Comparison of ENCODE assay signal across 21 cellular contexts in the genomic region with DNA sequence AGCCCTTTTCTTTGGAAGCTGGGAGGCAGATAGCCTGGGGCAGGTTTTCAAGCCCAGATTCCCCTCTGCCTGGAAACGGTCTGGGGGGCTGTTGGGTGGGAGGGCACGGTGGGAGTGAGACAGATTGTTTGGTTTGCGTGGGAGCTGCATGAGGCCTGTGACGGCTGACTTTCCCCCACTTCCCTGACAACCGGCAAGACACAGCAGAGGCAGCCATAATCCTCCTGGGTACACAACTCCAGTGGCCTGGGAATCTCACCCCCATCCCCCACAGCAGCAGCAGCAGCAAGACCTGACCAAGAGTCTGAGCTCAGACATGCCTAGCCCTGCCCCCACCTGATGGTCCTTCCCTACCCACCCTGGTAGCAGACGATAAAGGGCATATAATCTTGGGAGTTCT. TPM values are rescaled to one million over a fixed set of nuclear protein-coding genes. Genes with fewer than 3 reads are reported as not detected.
A peak's percentile ranks its signal among the peaks of the same experiment; 100 is the strongest.
DNase-seq lines count a peak whose midpoint lies in the region; ATAC-seq and TF ChIP-seq lines count a peak whose summit lies in the region.
"Had no signal": no experiment of that assay in that cellular context is flagged by ENCODE, and none has a peak within 500 bp of the region (broad histone marks: within the 10 kb centered on the region; RNA-seq: fewer than 3 reads in every experiment).

No MANE protein-coding gene starts in this region.

- peak overlapping the region in 1 of 2 experiments; percentile 6 for H3K18ac ChIP-seq in mesenchymal stem cell (ENCODE audit: low read depth in 1 of 2, low read length in 2 of 2)
- no peak overlapping the region for H3K18ac ChIP-seq in neuronal stem cell (ENCODE audit: low read length)

- no peak for TF ChIP-seq POLR2A in breast epithelium (IDR thresholded peaks at IDR 0.05)

- 80% methylated on average over 4 of the region's 6 CpGs for WGBS in mesenchymal stem cell
- WGBS in neuronal stem cell (ENCODE audit: extremely low coverage in 2 of 2, insufficient read length in 2 of 2, insufficient replicate concordance in 1 of 2), 2 donors, result no CpG with 5 or more reads among the region's 6 CpGs

- TF ChIP-seq CTCF in WERI-Rb-1 (IDR thresholded peaks at IDR 0.05; ENCODE audit: low read depth, low read length) (no peak), breast epithelium (IDR thresholded peaks at IDR 0.05) (no peak)

- H3K36me3 ChIP-seq in WERI-Rb-1 (no peaks in the 10 kb centered on the region), mesenchymal stem cell (ENCODE audit: control insufficient read depth in 1 of 2, insufficient read depth in 2 of 2, low read depth in 1 of 2, low read length in 2 of 2) (no peaks in the 10 kb centered on the region), neuronal stem cell (replicated peaks in 1 of 2; ENCODE audit: control insufficient read depth in 2 of 2, insufficient read depth in 2 of 2, low read length in 2 of 2) (no peaks in the 10 kb centered on the region), breast epithelium (no peaks in the 10 kb centered on the region)
- H3K36me3 ChIP-seq: BLaER1 had no signal

- DNase-seq in ELF-1 (ENCODE audit: low read depth, low spot score) (peak; percentile 25), WERI-Rb-1 (peak; percentile 47), mesenchymal stem cell (no peak), neuronal stem cell (ENCODE audit: low spot score) (no peak), NCI-H187 treated with DMSO at 0.1 percent for 48 hours (lab: John Stamatoyannopoulos, UW) (no peak), NK-92 (lab: John Stamatoyannopoulos, UW; ENCODE audit: unreplicated experiment) (no peak), breast epithelium (ENCODE audit: low spot score in 2 of 2) (no peak)
- DNase-seq: 8988T; Calu3; CD8-positive, alpha-beta T cell; DND-41; EL; GOT3; H9 had no signal

- H2AK5ac ChIP-seq in mesenchymal stem cell (ENCODE audit: low read length, severe bottlenecking), result no peak overlapping the region
- H2AK5ac ChIP-seq in neuronal stem cell (ENCODE audit: low read depth, low read length), result peak overlapping the region; percentile 37

- H3K4me2 ChIP-seq in mesenchymal stem cell (ENCODE audit: low read length, poor library complexity, severe bottlenecking), result no peak overlapping the region
- H3K4me2 ChIP-seq in neuronal stem cell (ENCODE audit: insufficient read depth, low read length, poor library complexity, severe bottlenecking), result no peak overlapping the region
- H3K4me2 ChIP-seq: BLaER1 had no signal

- H2BK5ac ChIP-seq in mesenchymal stem cell (ENCODE audit: low read depth, low read length, poor library complexity, severe bottlenecking) (no peak overlapping the region), neuronal stem cell (ENCODE audit: low read length) (peak overlapping the region; percentile 90)

- H4K8ac ChIP-seq in mesenchymal stem cell (ENCODE audit: low read length) (peak overlapping the region; percentile 37), neuronal stem cell (ENCODE audit: low read depth, low read length) (no peak overlapping the region)

- H3K23ac ChIP-seq in mesenchymal stem cell (ENCODE audit: low read length in 2 of 2), result no peak overlapping the region
- no peak overlapping the region for H3K23ac ChIP-seq in neuronal stem cell (ENCODE audit: low read depth, low read length, poor library complexity)

- no peak for ATAC-seq in GM18517 (IDR thresholded peaks at IDR 0.05; ENCODE audit: unreplicated experiment)
- ATAC-seq: CD8-positive, alpha-beta T cell; HepG2 had no signal

- H3K4me3 ChIP-seq in WERI-Rb-1 (ENCODE audit: low read depth, low read length) (no peak overlapping the region), mesenchymal stem cell (ENCODE audit: insufficient read depth in 1 of 2, low read depth in 1 of 2, low read length in 2 of 2) (no peak overlapping the region), neuronal stem cell (ENCODE audit: low read length in 2 of 2) (no peak overlapping the region), breast epithelium (no peak overlapping the region)
- H3K4me3 ChIP-seq: BLaER1 had no signal

- H2AFZ ChIP-seq in mesenchymal stem cell (ENCODE audit: low read depth, low read length) (no peak overlapping the region), neuronal stem cell (ENCODE audit: low read length) (peak overlapping the region; percentile 76)

- intact Hi-C loops in breast epithelium (cut with DNase I; ENCODE audit: low total_unique reads), result no loop called here

- H4K91ac ChIP-seq in mesenchymal stem cell (ENCODE audit: low read length) (no peak overlapping the region), neuronal stem cell (ENCODE audit: low read depth, low read length, poor library complexity) (no peak overlapping the region)

- H3K79me1 ChIP-seq in mesenchymal stem cell (replicated peaks; ENCODE audit: low read length, poor library complexity, severe bottlenecking) (no peaks in the 10 kb centered on the region), neuronal stem cell (ENCODE audit: low read depth, low read length) (no peaks in the 10 kb centered on the region)

- H3K9ac ChIP-seq in mesenchymal stem cell (ENCODE audit: low read length) (no peak overlapping the region), neuronal stem cell (ENCODE audit: low read depth, low read length, poor library complexity) (peak overlapping the region; percentile 30)
- H3K9ac ChIP-seq: BLaER1 had no signal

- H3K27me3 ChIP-seq in WERI-Rb-1 (ENCODE audit: insufficient read depth, low read depth, severe bottlenecking), result no peaks in the 10 kb centered on the region
- H3K27me3 ChIP-seq in mesenchymal stem cell (ENCODE audit: control insufficient read depth in 1 of 2, insufficient read depth in 1 of 2, low read length in 2 of 2), result no peaks in the 10 kb centered on the region
- H3K27me3 ChIP-seq in neuronal stem cell (ENCODE audit: control insufficient read depth in 3 of 3, insufficient read depth in 3 of 3, low read depth in 1 of 3, low read length in 3 of 3), result no peaks in the 10 kb centered on the region
- no peaks in the 10 kb centered on the region for H3K27me3 ChIP-seq in breast epithelium
- H3K27me3 ChIP-seq: BLaER1 had no signal

- no peak overlapping the region for H2BK120ac ChIP-seq in mesenchymal stem cell (ENCODE audit: low read depth, low read length)
- H2BK120ac ChIP-seq in neuronal stem cell (ENCODE audit: low read depth, low read length), result no peak overlapping the region

- H2BK12ac ChIP-seq in mesenchymal stem cell (ENCODE audit: low read length in 2 of 2), result no peak overlapping the region
- H2BK12ac ChIP-seq in neuronal stem cell (ENCODE audit: low read length), result no peak overlapping the region

- H3K27ac ChIP-seq in WERI-Rb-1 (no peak overlapping the region), mesenchymal stem cell (ENCODE audit: low read length, poor library complexity, severe bottlenecking) (no peak overlapping the region), neuronal stem cell (replicated peaks; ENCODE audit: low read length) (no peak overlapping the region), breast epithelium (peak overlapping the region in 1 of 2 donors; percentile 63)
- H3K27ac ChIP-seq: BLaER1 had no signal

- H3K9me3 ChIP-seq in WERI-Rb-1 (ENCODE audit: severe bottlenecking), result no peaks in the 10 kb centered on the region
- H3K9me3 ChIP-seq in mesenchymal stem cell (ENCODE audit: control insufficient read depth, low read length), result no peaks in the 10 kb centered on the region
- H3K9me3 ChIP-seq in neuronal stem cell (replicated peaks in 1 of 2; ENCODE audit: control insufficient read depth in 2 of 2, insufficient read depth in 1 of 2, low read depth in 1 of 2, low read length in 2 of 2), result no peaks in the 10 kb centered on the region
- H3K9me3 ChIP-seq in breast epithelium, result no peaks in the 10 kb centered on the region
- H3K9me3 ChIP-seq: BLaER1 had no signal

- H3K4me1 ChIP-seq in mesenchymal stem cell (ENCODE audit: control insufficient read depth, insufficient read depth, low read depth, low read length) (no peaks in the 10 kb centered on the region), neuronal stem cell (ENCODE audit: control insufficient read depth in 2 of 2, insufficient read depth in 1 of 2, low read depth in 1 of 2, low read length in 2 of 2) (peaks cover 0 to 3% of the 10 kb centered on the region in 2 donors), breast epithelium (no peaks in the 10 kb centered on the region)

- H3K4ac ChIP-seq in mesenchymal stem cell (ENCODE audit: low read depth in 1 of 2, low read length in 2 of 2) (no peak overlapping the region), neuronal stem cell (ENCODE audit: low read length) (no peak overlapping the region)

- H2BK15ac ChIP-seq in mesenchymal stem cell (ENCODE audit: low read depth, poor library complexity, severe bottlenecking) (no peak overlapping the region), neuronal stem cell (ENCODE audit: low read length) (peak overlapping the region; percentile 92)

- H3K14ac ChIP-seq in mesenchymal stem cell (ENCODE audit: low read length in 2 of 2) (no peak overlapping the region), neuronal stem cell (ENCODE audit: low read length) (no peak overlapping the region)

RNA-seq across cellular contexts. Expression of gene GPHB5, which starts 16.6 kb away (rescaled TPM):
- not detected for polyA plus RNA-seq in mesenchymal stem cell (2013, experiment 1 of 2)
- polyA plus RNA-seq in mesenchymal stem cell (2013, experiment 2 of 2), result not detected
- not detected for polyA plus RNA-seq in neuronal stem cell (2013, experiment 1 of 2)
- polyA plus RNA-seq in neuronal stem cell (2013, experiment 2 of 2), result not detected
- not detected for total RNA-seq in breast epithelium
- total RNA-seq: A673; Calu3; CD8-positive, alpha-beta T cell; H9; HepG2 had no signal
- polyA plus RNA-seq: AG04450, CD14-positive monocyte, HepG2, IgD-negative memory B cell had no signal

Comparison
In these comparisons a context has a peak if more than half of its experiments do, and no peak if none do; other contexts are left out.
1. DNase-seq: peak in ELF-1 (single experiment) and WERI-Rb-1 (single experiment); none in mesenchymal stem cell (single experiment), neuronal stem cell (single experiment), NCI-H187 treated with DMSO at 0.1 percent for 48 hours (single experiment), NK-92 (single experiment) and breast epithelium (0 of 2).